23 cellular contexts compared by ENCODE assay signal in the genomic region with DNA sequence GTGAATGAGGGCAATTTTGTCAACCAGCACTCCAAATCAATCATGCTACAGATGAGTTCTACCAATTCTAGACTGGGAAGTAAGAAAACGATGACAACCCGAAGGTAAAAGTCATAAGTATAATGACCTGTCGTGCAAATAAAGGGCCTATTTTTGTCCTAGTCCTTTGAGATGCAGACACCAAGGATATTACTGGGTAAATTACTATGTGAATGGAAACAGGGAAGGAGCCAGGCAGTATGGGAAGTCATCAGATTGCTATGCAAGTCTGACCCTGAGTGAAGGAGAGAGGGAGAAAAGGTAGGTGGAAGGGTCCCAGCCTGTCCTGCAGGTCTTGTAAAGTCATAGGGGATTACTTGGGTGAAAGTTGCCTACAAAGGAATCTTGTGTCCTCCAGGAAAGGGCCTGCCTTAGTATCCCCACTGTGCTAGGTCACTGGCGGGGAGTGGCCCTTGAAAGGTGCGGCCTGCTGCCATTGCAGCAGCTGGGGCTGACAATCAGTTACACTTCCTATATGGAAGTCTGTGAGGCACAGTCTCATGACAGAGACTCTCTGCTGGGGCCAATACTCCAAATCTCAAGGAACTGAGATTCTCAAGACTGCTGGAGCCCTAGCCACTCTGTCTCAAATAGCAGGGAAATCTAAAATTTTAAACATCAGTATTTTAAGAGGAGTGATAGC.
DNase-seq lines count a peak whose midpoint lies in the region; ATAC-seq and TF ChIP-seq lines count a peak whose summit lies in the region.
"Had no signal": no experiment of that assay in that cellular context is flagged by ENCODE, and none has a peak within 500 bp of the region (broad histone marks: within the 10 kb centered on the region; RNA-seq: fewer than 3 reads in every experiment).

No MANE protein-coding gene starts in this region.

- no peak overlapping the region for H3K4ac ChIP-seq in trophoblast cell (ENCODE audit: low read depth, low read length)

- no peak overlapping the region for H4K8ac ChIP-seq in trophoblast cell (ENCODE audit: low read depth, low read length)

- H3K27me3 ChIP-seq in cardiac muscle cell (no peaks in the 10 kb centered on the region), left ventricle myocardium inferior (ENCODE audit: low read depth) (no peaks in the 10 kb centered on the region), trophoblast cell (ENCODE audit: insufficient read depth, low read length) (no peaks in the 10 kb centered on the region), uterus (no peaks in the 10 kb centered on the region), GM23338 (ENCODE audit: insufficient read depth) (no peaks in the 10 kb centered on the region)

- H3K23ac ChIP-seq in trophoblast cell (ENCODE audit: low read length), result peak overlapping the region; percentile 51

- no peak overlapping the region for H3K14ac ChIP-seq in trophoblast cell (ENCODE audit: low read length)

- H3K9ac ChIP-seq in trophoblast cell (ENCODE audit: low read length), result peak overlapping the region; percentile 59

- H3K79me2 ChIP-seq in trophoblast cell (ENCODE audit: control insufficient read depth, insufficient read depth, low read length, poor library complexity), result no peaks in the 10 kb centered on the region
- H3K79me2 ChIP-seq in GM23338 (replicated peaks; ENCODE audit: insufficient read depth), result no peaks in the 10 kb centered on the region; the same call in 1 of the 2 replicates

- H3K9me3 ChIP-seq in cardiac muscle cell (ENCODE audit: low read depth), result no peaks in the 10 kb centered on the region
- no peaks in the 10 kb centered on the region for H3K9me3 ChIP-seq in left ventricle myocardium inferior (replicated peaks)
- H3K9me3 ChIP-seq in trophoblast cell (ENCODE audit: insufficient read depth, low read depth, low read length), result no peaks in the 10 kb centered on the region
- no peaks in the 10 kb centered on the region for H3K9me3 ChIP-seq in uterus

- TF ChIP-seq CTCF in cardiac muscle cell (IDR thresholded peaks at IDR 0.05; ENCODE audit: low read depth, low read length) (no peak), left ventricle myocardium inferior (IDR thresholded peaks at IDR 0.05; ENCODE audit: borderline replicate concordance) (no peak), uterus (IDR thresholded peaks at IDR 0.05) (no peak), GM23338 (conservative IDR thresholded peaks at IDR 0.05; ENCODE audit: low read depth in 2 of 2) (no peak)

- no peak overlapping the region for H3K18ac ChIP-seq in trophoblast cell (ENCODE audit: low read length)

- ATAC-seq in Right ventricle myocardium inferior (no peak), GM18868 (IDR thresholded peaks at IDR 0.05; ENCODE audit: unreplicated experiment) (no peak), GM23338 (no peak)

- no peak for TF ChIP-seq POLR2A in uterus (IDR thresholded peaks at IDR 0.05)

- H3K27me3 Mint-ChIP-seq in GM23338 (ENCODE audit: insufficient read depth, low read depth, poor library complexity), result no peaks in the 10 kb centered on the region

- no peaks in the 10 kb centered on the region for H3K9me3 Mint-ChIP-seq in GM23338

- H4K20me1 ChIP-seq in GM23338 (replicated peaks; ENCODE audit: insufficient read depth), result no peaks in the 10 kb centered on the region

- H3K4me1 ChIP-seq in cardiac muscle cell (ENCODE audit: low read depth) (peaks cover 22% of the 10 kb centered on the region), left ventricle myocardium inferior (peaks cover 36% of the 10 kb centered on the region), trophoblast cell (ENCODE audit: control insufficient read depth in 1 of 2, insufficient read depth in 2 of 2, low read length in 2 of 2) (no peaks in the 10 kb centered on the region), uterus (peaks cover 0 to 6% of the 10 kb centered on the region in 2 donors), GM23338 (ENCODE audit: insufficient read depth) (0 out of 2 replicates have a peak, but pooled peaks cover 3% of the 10 kb centered on the region)

- H2BK5ac ChIP-seq in trophoblast cell (ENCODE audit: low read depth, low read length, poor library complexity), result no peak overlapping the region

- intact Hi-C loops in Right ventricle myocardium inferior (cut with DNase I) (no loop called here), left ventricle myocardium inferior (cut with micrococcal nuclease) (no loop called here), uterus (cut with DNase I; ENCODE audit: low total_unique reads) (no loop called here)

- H4K12ac ChIP-seq in trophoblast cell (ENCODE audit: low read depth, low read length), result no peak overlapping the region

- H3K9me2 ChIP-seq in GM23338 (ENCODE audit: insufficient read depth), result no peaks in the 10 kb centered on the region

- H3K27ac ChIP-seq in cardiac muscle cell (peak overlapping the region; percentile 35), left ventricle myocardium inferior (replicated peaks) (peak overlapping the region; percentile 71), trophoblast cell (ENCODE audit: low read depth, low read length) (no peak overlapping the region), uterus (peak overlapping the region; percentile 63 to 72), GM23338 (ENCODE audit: low read depth) (no peak overlapping the region)
- H3K27ac ChIP-seq: SK-N-MC had no signal

- H2AFZ ChIP-seq in trophoblast cell (ENCODE audit: insufficient read depth, low read length, poor library complexity) (no peak overlapping the region), GM23338 (no peak overlapping the region)

- H4K91ac ChIP-seq in trophoblast cell (ENCODE audit: low read depth, low read length), result no peak overlapping the region

- H3K79me1 ChIP-seq in trophoblast cell (ENCODE audit: low read length), result no peaks in the 10 kb centered on the region

- no peak overlapping the region for H2AK5ac ChIP-seq in trophoblast cell (ENCODE audit: low read length)

- peaks cover 15% of the 10 kb centered on the region; the same call in 2 of the 3 replicates for H3K36me3 Mint-ChIP-seq in GM23338 (ENCODE audit: low read depth)
- H3K36me3 Mint-ChIP-seq: mesothelial cell of epicardium had no signal

- H2BK12ac ChIP-seq in trophoblast cell (ENCODE audit: low read length), result no peak overlapping the region

- no peak overlapping the region for H2BK120ac ChIP-seq in trophoblast cell (ENCODE audit: insufficient read depth, low read length, poor library complexity)

- no peak overlapping the region for H3K4me2 ChIP-seq in trophoblast cell (ENCODE audit: low read length)
- H3K4me2 ChIP-seq in GM23338, result no peak overlapping the region

- no peak overlapping the region for H3K4me3 Mint-ChIP-seq in GM23338
- H3K4me3 Mint-ChIP-seq: mesothelial cell of epicardium had no signal

- peaks cover 13% of the 10 kb centered on the region for H3K4me1 Mint-ChIP-seq in GM23338

- DNase-seq in cardiac muscle cell (ENCODE audit: low read depth in 1 of 2, low spot score in 1 of 2) (no peak), Right ventricle myocardium inferior (ENCODE audit: missing footprints) (no peak), left ventricle myocardium inferior (no peak), trophoblast cell (no peak), uterus (no peak), NCI-H2196 treated with DMSO at 0.1 percent for 48 hours (lab: John Stamatoyannopoulos, UW; ENCODE audit: unreplicated experiment) (no peak), GM23338 (ENCODE audit: low spot score) (no peak)
- DNase-seq: activated CD8-positive, alpha-beta memory T cell treated with anti-CD3 and anti-CD28 coated beads, Interleukin-2, amount 50 U/mL, for 48 hours; activated naive CD4-positive, alpha-beta T cell treated with Interleukin-2 at 50 U/mL for 16 hours; dermis blood vessel endothelial cell; DMS153; head of caudate nucleus; islet precursor cell; NCI-H187; NCI-H510A treated with DMSO at 0.1 percent for 48 hours; nucleus accumbens; OCI-M1; stimulated activated CD4-positive, alpha-beta T cell treated with anti-CD3 and anti-CD28 coated beads, Interleukin-4, amount 100 ng/mL, for 4 hours; stimulated activated CD8-positive, alpha-beta memory T cell treated with anti-CD3 and anti-CD28 coated beads, Interleukin-4, amount 100 ng/mL, for 48 hours; T1000 had no signal

- H3F3A ChIP-seq in GM23338 (replicated peaks; ENCODE audit: low read depth), result no peaks in the 10 kb centered on the region

- H3K36me3 ChIP-seq in cardiac muscle cell (peaks cover 3% of the 10 kb centered on the region), left ventricle myocardium inferior (no peaks in the 10 kb centered on the region), trophoblast cell (ENCODE audit: control insufficient read depth in 1 of 2, insufficient read depth in 2 of 2, low read length in 2 of 2) (no peaks in the 10 kb centered on the region), uterus (no peaks in the 10 kb centered on the region), GM23338 (ENCODE audit: insufficient read depth) (no peaks in the 10 kb centered on the region)

- H3K27ac Mint-ChIP-seq in GM23338, result no peak overlapping the region

- H3K4me3 ChIP-seq in cardiac muscle cell, result no peak overlapping the region
- peak overlapping the region; percentile 47 for H3K4me3 ChIP-seq in left ventricle myocardium inferior
- no peak overlapping the region for H3K4me3 ChIP-seq in trophoblast cell (ENCODE audit: low read depth, low read length)
- peak overlapping the region in 1 of 2 donors; percentile 4 for H3K4me3 ChIP-seq in uterus
- no peak overlapping the region for H3K4me3 ChIP-seq in GM23338
- H3K4me3 ChIP-seq: SK-N-MC had no signal

- no CpG with 5 or more reads among the region's 5 CpGs for WGBS in trophoblast cell (ENCODE audit: extremely low coverage, insufficient coverage, insufficient read length)

TF ChIP-seq in GM23338, 12 proteins besides CTCF, POLR2A, EP300 and RAD21 (continues in another document):
- TF ChIP-seq EZH2phosphoT487 (IDR thresholded peaks at IDR 0.05; ENCODE audit: unreplicated experiment) (no peak), JUNB (IDR thresholded peaks at IDR 0.05; ENCODE audit: unreplicated experiment) (no peak), ZNF114 (CRISPR knock-in tag; IDR thresholded peaks at IDR 0.05) (no peak), NANOG (IDR thresholded peaks at IDR 0.05; ENCODE audit: borderline replicate concordance) (no peak)
- TF ChIP-seq, protein P1, sequence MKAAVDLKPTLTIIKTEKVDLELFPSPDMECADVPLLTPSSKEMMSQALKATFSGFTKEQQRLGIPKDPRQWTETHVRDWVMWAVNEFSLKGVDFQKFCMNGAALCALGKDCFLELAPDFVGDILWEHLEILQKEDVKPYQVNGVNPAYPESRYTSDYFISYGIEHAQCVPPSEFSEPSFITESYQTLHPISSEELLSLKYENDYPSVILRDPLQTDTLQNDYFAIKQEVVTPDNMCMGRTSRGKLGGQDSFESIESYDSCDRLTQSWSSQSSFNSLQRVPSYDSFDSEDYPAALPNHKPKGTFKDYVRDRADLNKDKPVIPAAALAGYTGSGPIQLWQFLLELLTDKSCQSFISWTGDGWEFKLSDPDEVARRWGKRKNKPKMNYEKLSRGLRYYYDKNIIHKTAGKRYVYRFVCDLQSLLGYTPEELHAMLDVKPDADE (IDR thresholded peaks at IDR 0.05), result no peak

Comparison
In these comparisons a context has a peak if more than half of its experiments do, and no peak if none do; other contexts are left out.
1. H3K27ac ChIP-seq: peak in cardiac muscle cell (single experiment), left ventricle myocardium inferior (single experiment) and uterus (2 of 2); none in trophoblast cell (single experiment) and GM23338 (single experiment).